8 cellular contexts compared by ENCODE assay signal in the genomic region with DNA sequence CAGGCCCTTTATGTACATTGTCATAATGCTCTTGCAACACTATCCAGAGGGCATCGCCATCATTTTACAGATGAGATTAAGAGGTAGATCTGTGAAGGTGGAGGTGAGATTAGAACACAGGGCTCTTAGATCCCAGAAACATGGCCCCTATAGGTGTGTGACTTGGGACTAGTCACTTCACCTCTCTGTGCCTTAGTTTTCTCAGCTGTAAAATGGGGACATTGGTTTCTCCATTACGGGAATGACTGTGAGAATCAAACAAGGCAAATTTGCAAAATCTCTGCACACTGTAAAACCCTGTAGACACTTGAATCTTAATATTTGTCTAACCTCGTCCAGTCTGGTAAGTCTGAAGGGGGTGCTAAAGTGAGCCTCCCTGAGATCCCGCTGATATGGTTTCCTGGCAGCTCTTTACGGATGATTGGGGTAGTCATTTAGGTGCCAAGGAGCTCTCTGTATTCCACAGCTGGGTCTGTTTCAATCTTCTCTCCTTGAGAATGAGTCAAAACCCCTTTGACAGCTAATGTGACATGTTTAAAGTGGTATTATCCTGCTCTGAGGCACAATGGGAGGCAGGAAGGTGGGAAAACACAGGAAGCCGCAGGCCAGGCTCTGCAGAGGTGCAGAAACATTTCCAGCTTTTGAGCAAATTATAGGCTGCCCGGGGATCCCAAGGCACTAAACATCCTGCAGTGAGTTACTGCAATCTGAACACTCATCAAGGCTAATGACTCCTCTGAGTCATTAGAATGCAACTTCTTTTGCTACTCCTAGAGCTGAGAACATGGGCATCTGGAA.
A peak's percentile ranks its signal among the peaks of the same experiment; 100 is the strongest.
DNase-seq lines count a peak whose midpoint lies in the region; ATAC-seq and TF ChIP-seq lines count a peak whose summit lies in the region.

No MANE protein-coding gene starts in this region.

- no peaks in the 10 kb centered on the region for H3K36me3 ChIP-seq in RWPE2 (ENCODE audit: low read depth)

- H3K4me3 ChIP-seq in RWPE2 (ENCODE audit: severe bottlenecking): no peak overlapping the region
- H3K4me3 ChIP-seq in fibroblast of villous mesenchyme (ENCODE audit: low read depth, low read length): no peak overlapping the region
- no peak overlapping the region for H3K4me3 ChIP-seq in retinal pigment epithelial cell (ENCODE audit: low read length)

- peaks cover 30% of the 10 kb centered on the region for H3K4me1 ChIP-seq in RWPE2 (ENCODE audit: insufficient read depth, poor library complexity, severe bottlenecking)

- DNase-seq in GM03348 (ENCODE audit: low spot score) (peak; percentile 85), RWPE2 (ENCODE audit: low spot score) (peak; percentile 76), fibroblast of villous mesenchyme (ENCODE audit: low read depth) (peak; percentile 88), retinal pigment epithelial cell (ENCODE audit: low read depth) (peak; percentile 68), T-helper 2 cell (no peak), NOMO-1 treated with dmso at 0.1 percent for 144 hours (lab: John Stamatoyannopoulos, UW; ENCODE audit: unreplicated experiment) (no peak), NCI-H2171 treated with DMSO at 0.1 percent for 48 hours (lab: John Stamatoyannopoulos, UW) (no peak), T-helper 9 cell (no peak)

- TF ChIP-seq CTCF in RWPE2 (IDR thresholded peaks at IDR 0.05; ENCODE audit: poor library complexity, severe bottlenecking) (no peak), fibroblast of villous mesenchyme (IDR thresholded peaks at IDR 0.05; ENCODE audit: insufficient read depth, low read depth, low read length) (no peak), retinal pigment epithelial cell (conservative IDR thresholded peaks at IDR 0.05; ENCODE audit: low read depth, low read length) (no peak)

- peak overlapping the region; percentile 62 for H3K27ac ChIP-seq in RWPE2 (ENCODE audit: poor library complexity, severe bottlenecking)

- H3K9me3 ChIP-seq in RWPE2 (ENCODE audit: severe bottlenecking): no peaks in the 10 kb centered on the region

- H3K27me3 ChIP-seq in RWPE2 (ENCODE audit: insufficient read depth, poor library complexity, severe bottlenecking): no peaks in the 10 kb centered on the region

- peak; percentile 93 for ATAC-seq in RWPE2 (ENCODE audit: low read depth)

Comparison
In these comparisons a context has a peak if more than half of its experiments do, and no peak if none do; other contexts are left out.
1. DNase-seq: peak in GM03348 (single experiment), RWPE2 (single experiment), fibroblast of villous mesenchyme (single experiment) and retinal pigment epithelial cell (single experiment); none in T-helper 2 cell (0 of 5), NOMO-1 treated with dmso at 0.1 percent for 144 hours (single experiment), NCI-H2171 treated with DMSO at 0.1 percent for 48 hours (single experiment) and T-helper 9 cell (single experiment).